In the genomic region with DNA sequence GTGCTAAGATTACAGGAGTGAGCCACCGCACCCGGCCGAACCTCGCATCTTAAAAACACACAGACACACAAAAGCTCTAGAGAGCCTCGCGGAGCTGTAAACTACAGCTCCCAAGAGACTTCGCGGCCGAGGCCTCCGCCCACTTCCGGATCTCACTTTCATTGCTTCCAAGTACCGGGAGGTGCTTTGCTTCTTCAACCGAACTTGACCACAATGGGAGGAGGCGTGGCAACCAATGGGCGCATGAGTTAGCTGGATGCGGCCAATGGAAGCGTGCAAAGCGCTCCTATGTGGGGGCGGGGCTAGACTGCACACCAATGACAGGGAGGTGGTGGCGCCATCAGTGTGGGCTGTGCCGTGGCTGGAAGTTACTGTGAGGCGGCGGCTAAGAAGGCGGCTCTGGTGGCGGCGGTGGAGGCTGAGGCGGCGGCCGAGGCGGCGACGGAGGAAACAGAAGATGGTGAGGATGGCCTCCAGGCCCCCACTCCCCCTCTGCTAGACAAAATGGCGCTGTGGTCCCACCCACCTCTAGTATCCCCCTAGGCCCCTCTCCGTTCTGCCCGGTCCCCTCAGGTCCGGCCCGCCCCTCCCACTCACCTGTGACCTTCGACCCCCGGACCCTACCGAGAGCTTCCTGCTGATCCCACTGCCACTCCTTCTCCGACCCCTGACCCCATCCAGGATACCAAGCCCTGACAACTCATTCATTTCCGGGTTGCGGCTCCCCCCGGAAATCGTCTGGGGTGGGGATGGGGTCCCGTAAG, we compare ENCODE assay signal across 8 cellular contexts. TPM values are rescaled to one million over a fixed set of nuclear protein-coding genes. Genes with fewer than 3 reads are reported as not detected.
A peak's percentile ranks its signal among the peaks of the same experiment; 100 is the strongest.
DNase-seq lines count a peak whose midpoint lies in the region; ATAC-seq, FAIRE-seq and TF ChIP-seq lines count a peak whose summit lies in the region.

A gene (plus strand): TSS at position 366 of the 764 bp plus-strand sequence. CDS start 92 bp downstream, at position 458.

- peak within 1 kb of the TSS; percentile 40 for H3K27ac ChIP-seq in OCI-LY7 (ENCODE audit: low read depth, low read length, poor library complexity, severe bottlenecking)
- H3K27ac ChIP-seq in endothelial cell of umbilical vein (ENCODE audit: insufficient read depth, low read depth, low read length): peak within 1 kb of the TSS; percentile 69

- intact Hi-C loops in OCI-LY7 (cut with micrococcal nuclease; ENCODE audit: unreplicated experiment): loop anchor here (1.0 to 5.0 kb wide), 2 partner anchors 25 to 443 kb away; a partner anchor contains a TSS
- intact Hi-C loops in endothelial cell of umbilical vein (cut with micrococcal nuclease): no loop called here

- dilution Hi-C loops in endothelial cell of umbilical vein (cut with MboI; ENCODE audit: extremely low pct_ligation_motif_present, low sequenced_read_pairs): no loop called here

- in situ Hi-C loops in Caki2 (cut with HindIII; ENCODE audit: low pct_unique_long_range_greater_than_20kb, low sequenced_read_pairs): no loop called here

- H3K9me3 ChIP-seq in OCI-LY7 (ENCODE audit: low read length): no peaks in the 10 kb centered on the region
- H3K9me3 ChIP-seq in endothelial cell of umbilical vein (replicated peaks; ENCODE audit: control insufficient read depth, insufficient read depth, low read length): no peaks in the 10 kb centered on the region

- BruUV-seq in OCI-LY7 (replicated peaks; lab: Mats Ljungman, UMichigan) (TSS peak; percentile 52), endothelial cell of umbilical vein (replicated peaks; lab: Mats Ljungman, UMichigan) (TSS peak; percentile 50)

- H2AFZ ChIP-seq in OCI-LY7 (ENCODE audit: low read length): no peak within 1 kb of the TSS
- peak within 1 kb of the TSS; percentile 75 for H2AFZ ChIP-seq in endothelial cell of umbilical vein (ENCODE audit: low read depth, low read length)

- H3K36me3 ChIP-seq in OCI-LY7 (ENCODE audit: insufficient read depth, low read length): peaks cover 21% of the 10 kb centered on the region
- H3K36me3 ChIP-seq in endothelial cell of umbilical vein (ENCODE audit: control insufficient read depth in 2 of 2, extremely low read depth in 1 of 2, insufficient read depth in 2 of 2, low read length in 2 of 2): peaks cover 4 to 12% of the 10 kb centered on the region in 2 experiments

- 0 out of 2 replicates have a peak, but pooled peaks cover 5% of the 10 kb centered on the region for H4K20me1 ChIP-seq in OCI-LY7 (ENCODE audit: insufficient read depth, low read length)
- H4K20me1 ChIP-seq in endothelial cell of umbilical vein (replicated peaks; ENCODE audit: control insufficient read depth, extremely low read depth, insufficient read depth, low read length): no peaks in the 10 kb centered on the region

- H3K9me1 ChIP-seq in endothelial cell of umbilical vein (replicated peaks; ENCODE audit: control insufficient read depth, extremely low read depth, insufficient read depth, low read length): no peaks in the 10 kb centered on the region

- H3K27me3 ChIP-seq in endothelial cell of umbilical vein (ENCODE audit: control insufficient read depth in 2 of 2, insufficient read depth in 2 of 2, low read length in 2 of 2): no peaks in the 10 kb centered on the region

- H3K9ac ChIP-seq in endothelial cell of umbilical vein (replicated peaks; ENCODE audit: extremely low read depth, insufficient read depth, low read length): peak within 1 kb of the TSS; percentile 90

- peak; percentile 100 for FAIRE-seq in endothelial cell of umbilical vein (lab: Jason Lieb, UNC)

- TF ChIP-seq CTCF in OCI-LY7 (conservative IDR thresholded peaks at IDR 0.05; ENCODE audit: low read length) (no peak), endothelial cell of umbilical vein (IDR thresholded peaks at IDR 0.05; ENCODE audit: extremely low read depth in 1 of 2, insufficient read depth in 1 of 2, low read depth in 1 of 2, low read length in 2 of 2) (no peak)

- DNase-seq in Caki2 (ENCODE audit: low read depth): peak; percentile 99
- DNase-seq in HuH-7.5 (ENCODE audit: low spot score): peak; percentile 99
- DNase-seq in OCI-LY7 (ENCODE audit: low spot score): peak; percentile 100
- DNase-seq in activated T-cell treated with anti-CD3 and anti-CD28 coated beads for 1 hour (ENCODE audit: low read depth): peak; percentile 97
- peak; percentile 100 for DNase-seq in endothelial cell of umbilical vein (ENCODE audit: low read depth, low spot score)
- DNase-seq in midbrain (lab: John Stamatoyannopoulos, UW): peak; percentile 99
- DNase-seq in stimulated activated CD8-positive, alpha-beta memory T cell treated with anti-CD3 and anti-CD28 coated beads, Interleukin-2, amount 100 ng/mL, for 1 hour (ENCODE audit: low read depth in 2 of 2): peak; percentile 94 to 99

- no peaks in the 10 kb centered on the region for H3K9me2 ChIP-seq in OCI-LY7 (ENCODE audit: insufficient read depth, low read length)

- POLR2A ChIA-PET in OCI-LY7 (lab: Charles Lee) (interaction anchor here (0.6 to 2.4 kb wide), 7 partner anchors 8 to 96 kb away, joined by 3 to 15 read pairs (median 5); a partner anchor contains a TSS), endothelial cell of umbilical vein (lab: Charles Lee) (interaction anchor here (0.6 to 1.1 kb wide), 4 partner anchors 17 to 389 kb away, joined by 3 to 13 read pairs (median 8); no protein-coding TSS in a partner anchor)

- H3K4me2 ChIP-seq in OCI-LY7 (ENCODE audit: low read length) (peak within 1 kb of the TSS; percentile 75), endothelial cell of umbilical vein (ENCODE audit: insufficient read depth, low read length) (peak within 1 kb of the TSS; percentile 92)

- ATAC-seq in GM21515 (IDR thresholded peaks at IDR 0.05; ENCODE audit: unreplicated experiment): peak; percentile 50

- H3K4me1 ChIP-seq in OCI-LY7 (ENCODE audit: insufficient read depth, low read length, poor library complexity, severe bottlenecking) (peaks cover 29% of the 10 kb centered on the region), endothelial cell of umbilical vein (ENCODE audit: control insufficient read depth, extremely low read depth, insufficient read depth, low read length) (peaks cover 15% of the 10 kb centered on the region)

- H3K79me2 ChIP-seq in OCI-LY7 (ENCODE audit: insufficient read depth, low read depth, low read length) (peaks cover 31% of the 10 kb centered on the region), endothelial cell of umbilical vein (ENCODE audit: control insufficient read depth, insufficient read depth, low read length) (peaks cover 34% of the 10 kb centered on the region)

- H3K4me3 ChIP-seq in OCI-LY7 (ENCODE audit: low read depth, low read length, poor library complexity, severe bottlenecking) (peak within 1 kb of the TSS; percentile 94), endothelial cell of umbilical vein (replicated peaks in 1 of 3; ENCODE audit: insufficient read depth in 1 of 3, low read depth in 1 of 3, low read length in 3 of 3) (peak within 1 kb of the TSS; percentile 79 to 97 (median 90))

- CTCF ChIA-PET in OCI-LY7 (lab: Charles Lee; ENCODE audit: unreplicated experiment): interaction anchor here (0.7 to 1.0 kb wide), 4 partner anchors 16 to 94 kb away, joined by 3 to 8 read pairs (median 4); a partner anchor contains a TSS
- CTCF ChIA-PET in endothelial cell of umbilical vein (lab: Charles Lee): interaction anchor here (0.6 to 2.1 kb wide), 7 partner anchors 15 to 110 kb away, joined by 3 to 11 read pairs (median 4); a partner anchor contains a TSS

- peak; percentile 84 for TF ChIP-seq POLR2A in endothelial cell of umbilical vein (IDR thresholded peaks at IDR 0.05; ENCODE audit: low read depth, low read length)

TF ChIP-seq in endothelial cell of umbilical vein, 7 proteins besides CTCF, POLR2A, EP300 and RAD21:
- no peak for TF ChIP-seq FOS (IDR thresholded peaks at IDR 0.05; ENCODE audit: borderline replicate concordance, insufficient read depth, low read length)
- TF ChIP-seq POLR2AphosphoS5 (IDR thresholded peaks at IDR 0.05; ENCODE audit: insufficient read depth, low read depth, low read length): peak; percentile 77

RNA-seq across cellular contexts. Expression of the gene that starts here (rescaled TPM):
- total RNA-seq in Caki2 (2014; rRNA removed; shearing (Covaris generic); ENCODE audit: low replicate concordance): 17.9 and 23.5 TPM in 2 replicates
- 36.6 and 39.2 TPM in 2 replicates for total RNA-seq in OCI-LY7 (2014; rRNA removed; shearing (Covaris generic))
- total RNA-seq in OCI-LY7 (2022): 48.8 and 57.9 TPM in 2 replicates
- 64.7 and 81.1 TPM in 2 replicates for total RNA-seq in endothelial cell of umbilical vein
- 52.9 and 60.5 TPM in 2 replicates for polyA plus RNA-seq in endothelial cell of umbilical vein
- 66.6 and 82.4 TPM in 2 replicates for polyA plus RNA-seq in endothelial cell of umbilical vein (2011; cell fraction: cytosol; rRNA removed)
- 37.3 and 47.4 TPM in 2 replicates for polyA plus RNA-seq in endothelial cell of umbilical vein (2011; cell fraction: nucleus; rRNA removed)
- 86.1 and 109 TPM in 2 replicates for polyA plus RNA-seq in endothelial cell of umbilical vein (2012)
- polyA minus RNA-seq in endothelial cell of umbilical vein: 20.5 and 28.8 TPM in 2 replicates
- 9.4 TPM for polyA minus RNA-seq in endothelial cell of umbilical vein (2011; cell fraction: cytosol; rRNA and poly(A)+ RNA removed)
- polyA minus RNA-seq in endothelial cell of umbilical vein (2011; cell fraction: nucleus; rRNA and poly(A)+ RNA removed): 7.0 and 8.0 TPM in 2 replicates

Comparison
In these comparisons a context has a peak if more than half of its experiments do, and no peak if none do; other contexts are left out.
1. Peak in every context shown above with its lines: DNase-seq, ATAC-seq, H3K4me3 ChIP-seq and H3K27ac ChIP-seq.